In the genomic region with DNA sequence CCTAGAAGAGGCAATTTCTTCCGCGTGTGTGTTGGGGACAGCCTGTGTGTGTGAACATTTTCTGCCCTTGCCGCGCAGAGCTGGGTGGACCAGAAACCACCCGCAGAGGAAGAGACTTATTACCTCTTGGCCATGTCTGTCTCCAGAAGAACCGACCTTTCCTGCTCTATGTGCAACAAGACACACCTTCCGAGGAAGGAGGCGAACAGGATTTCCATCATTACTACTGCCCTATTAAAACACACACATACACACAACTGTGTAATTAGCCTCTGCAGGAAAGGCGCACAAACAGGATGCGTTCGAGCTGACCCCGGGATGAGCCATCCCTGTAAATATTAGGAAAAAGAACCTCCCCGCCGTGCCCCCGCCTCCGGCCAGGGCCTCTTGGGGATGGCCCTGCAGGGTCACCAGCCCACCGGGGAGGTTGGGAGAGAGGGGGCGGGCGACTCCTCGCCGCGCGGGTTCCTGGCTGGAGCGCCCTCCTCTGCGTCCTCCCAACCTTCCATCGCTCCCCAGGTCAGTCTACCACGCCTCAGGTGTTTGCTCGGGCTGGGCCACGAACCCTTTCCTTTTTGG, we compare ENCODE assay signal across 8 cellular contexts. TPM values are rescaled to one million over a fixed set of nuclear protein-coding genes. Genes with fewer than 3 reads are reported as not detected.
DNase-seq lines count a peak whose midpoint lies in the region; ATAC-seq and TF ChIP-seq lines count a peak whose summit lies in the region.

No MANE protein-coding gene starts in this region.

- DNase-seq in BJ (ENCODE audit: low read depth) (no peak), CD1c-positive myeloid dendritic cell (ENCODE audit: extremely low spot score) (no peak), AML-193 (lab: John Stamatoyannopoulos, UW) (no peak)

- TF ChIP-seq CTCF in BJ (IDR thresholded peaks at IDR 0.05; ENCODE audit: insufficient read depth, low read depth, low read length) (no peak), KMS-11 (conservative IDR thresholded peaks at IDR 0.05; ENCODE audit: low read depth, low read length) (no peak)

- H3K9me3 ChIP-seq in duodenal mucosa (ENCODE audit: control insufficient read depth in 1 of 2, low read length in 2 of 2) (peaks cover 0 to 3% of the 10 kb centered on the region in 2 donors), muscle layer of duodenum (ENCODE audit: control insufficient read depth in 1 of 2, low read length in 2 of 2) (no peaks in the 10 kb centered on the region)

- H2AFZ ChIP-seq in KMS-11 (ENCODE audit: low read depth) = peak overlapping the region; percentile 59; the same call in 1 of the 2 replicates

- peak overlapping the region; percentile 42 for H3K4me3 ChIP-seq in BJ (ENCODE audit: low read depth, low read length)
- H3K4me3 ChIP-seq in KMS-11 (IDR thresholded peaks at IDR 0.05; ENCODE audit: insufficient read depth, low read depth, low read length) = no peak overlapping the region
- H3K4me3 ChIP-seq in duodenal mucosa (ENCODE audit: low read depth in 1 of 2, low read length in 2 of 2) = peak overlapping the region; percentile 71 to 91
- H3K4me3 ChIP-seq in muscle layer of duodenum (ENCODE audit: low read depth in 1 of 2, low read length in 2 of 2) = peak overlapping the region; percentile 60 to 70

- POLR2A ChIA-PET in BJ (lab: Charles Lee) = no interaction called here

- H3K27ac ChIP-seq in KMS-11 (no peak overlapping the region), duodenal mucosa (ENCODE audit: low read depth, low read length) (no peak overlapping the region), muscle layer of duodenum (ENCODE audit: low read length) (no peak overlapping the region)

- H3K9ac ChIP-seq in KMS-11 (no peak overlapping the region), duodenal mucosa (ENCODE audit: low read depth in 1 of 2, low read length in 2 of 2) (peak overlapping the region; percentile 45 to 69)

- no peak overlapping the region for H3K4me2 ChIP-seq in KMS-11

- no peaks in the 10 kb centered on the region for H4K20me1 ChIP-seq in KMS-11 (ENCODE audit: insufficient read depth)

- CTCF ChIA-PET in BJ (lab: Yijun Ruan, JAX) = interaction anchor here (1.1 kb wide), 1 partner anchor 30 kb away, joined by 3 read pairs; no protein-coding TSS in a partner anchor

- H3K36me3 ChIP-seq in BJ (ENCODE audit: control insufficient read depth, insufficient read depth, low read length) = no peaks in the 10 kb centered on the region
- H3K36me3 ChIP-seq in KMS-11 (ENCODE audit: insufficient read depth) = no peaks in the 10 kb centered on the region
- H3K36me3 ChIP-seq in duodenal mucosa (ENCODE audit: control insufficient read depth in 1 of 2, insufficient read depth in 2 of 2, low read length in 2 of 2) = no peaks in the 10 kb centered on the region
- H3K36me3 ChIP-seq in muscle layer of duodenum (ENCODE audit: control insufficient read depth in 1 of 2, insufficient read depth in 2 of 2, low read length in 2 of 2) = no peaks in the 10 kb centered on the region

- H3K4me1 ChIP-seq in KMS-11 (ENCODE audit: low read depth, poor library complexity, severe bottlenecking) = no peaks in the 10 kb centered on the region
- no peaks in the 10 kb centered on the region for H3K4me1 ChIP-seq in duodenal mucosa (ENCODE audit: control insufficient read depth in 1 of 2, insufficient read depth in 2 of 2, low read length in 2 of 2)
- peaks cover 0 to 16% of the 10 kb centered on the region in 2 donors for H3K4me1 ChIP-seq in muscle layer of duodenum (ENCODE audit: control insufficient read depth in 1 of 2, insufficient read depth in 2 of 2, low read length in 2 of 2)

- ATAC-seq in activated CD4-positive, CD25-positive, alpha-beta regulatory T cell treated with anti-CD3 and anti-CD28 coated beads, Interleukin-2, amount 50 U/mL, for 24 hours = no peak
- ATAC-seq in GM21515 (IDR thresholded peaks at IDR 0.05; ENCODE audit: unreplicated experiment) = no peak

- peaks cover 18% of the 10 kb centered on the region for H3K27me3 ChIP-seq in BJ (ENCODE audit: control insufficient read depth, insufficient read depth, low read length)
- H3K27me3 ChIP-seq in KMS-11 (ENCODE audit: insufficient read depth, low read depth) = no peaks in the 10 kb centered on the region
- H3K27me3 ChIP-seq in duodenal mucosa (ENCODE audit: control insufficient read depth in 1 of 2, insufficient read depth in 2 of 2, low read length in 2 of 2) = no peaks in the 10 kb centered on the region
- H3K27me3 ChIP-seq in muscle layer of duodenum (ENCODE audit: low read depth, low read length) = peaks cover 15% of the 10 kb centered on the region

- H3K79me2 ChIP-seq in KMS-11 (ENCODE audit: insufficient read depth, low read depth) = no peaks in the 10 kb centered on the region

RNA-seq across cellular contexts. Expression of gene PRKCH, which starts 0.5 kb away (rescaled TPM):
- 1.1 and 2.0 TPM in 2 replicates for polyA plus RNA-seq in BJ (2011; rRNA removed)
- polyA minus RNA-seq in BJ (2011; rRNA and poly(A)+ RNA removed) = 0.98 and 1.3 TPM in 2 replicates

RNA-seq across cellular contexts. Expression of gene TMEM30B, which starts 39.8 kb away (rescaled TPM):
- 0.06 and 0.32 TPM in 2 replicates for polyA plus RNA-seq in BJ (2011; rRNA removed)
- 0.05 and 0.14 TPM in 2 replicates for polyA minus RNA-seq in BJ (2011; rRNA and poly(A)+ RNA removed)
